ENCODE assay signal across 10 cellular contexts in genomic region chrX:39645059-39645895, GRCh38.
DNase-seq lines count a peak whose midpoint lies in the region; ATAC-seq and TF ChIP-seq lines count a peak whose summit lies in the region.
"Had no signal": no experiment of that assay in that cellular context is flagged by ENCODE, and none has a peak within 500 bp of the region (broad histone marks: within the 10 kb centered on the region; RNA-seq: fewer than 3 reads in every experiment).

No MANE protein-coding gene starts in this region.

- TF ChIP-seq RAD21 in IMR-90 (IDR thresholded peaks at IDR 0.05; ENCODE audit: low read length): no peak

- H3K4me2 ChIP-seq in IMR-90 (ENCODE audit: low read depth, low read length): no peak overlapping the region

- intact Hi-C loops in IMR-90 (cut with micrococcal nuclease): no loop called here
- intact Hi-C loops in stomach (cut with DNase I; ENCODE audit: low total_unique reads): no loop called here

- BruUV-seq in IMR-90 (replicated peaks; lab: Mats Ljungman, UMichigan): no TSS peak

- in situ Hi-C loops in IMR-90 (cut with MboI; ENCODE audit: low sequenced_read_pairs): no loop called here

- no peak overlapping the region for H2BK120ac ChIP-seq in IMR-90 (ENCODE audit: low read depth, low read length)

- H3K4me3 ChIP-seq in AG04449 (ENCODE audit: low read depth, low read length) (no peak overlapping the region), IMR-90 (ENCODE audit: insufficient read depth, low read depth, low read length) (no peak overlapping the region), coronary artery (no peak overlapping the region), stomach (no peak overlapping the region)

- 45% methylated on average over 4 of the region's 22 CpGs; no CpG with 5 or more reads in 1 of the 2 experiments for WGBS in IMR-90 (ENCODE audit: extremely low coverage in 2 of 2, insufficient read length in 1 of 2), 2 experiments
- WGBS in stomach, 5 donors: 50 to 78% (median 65%) methylated on average over 19 to 22 of the region's 22 CpGs

- POLR2A ChIA-PET in AG04449 (lab: Yijun Ruan, JAX) (no interaction called here), IMR-90 (lab: Charles Lee; ENCODE audit: unreplicated experiment) (no interaction called here)

- H3K27me3 ChIP-seq in IMR-90 (ENCODE audit: control insufficient read depth, insufficient read depth, low read length) (peaks cover 25% of the 10 kb centered on the region), stomach (no peaks in the 10 kb centered on the region)

- CTCF ChIA-PET in AG04449 (lab: Yijun Ruan, JAX): no interaction called here
- CTCF ChIA-PET in IMR-90 (lab: Yijun Ruan, JAX): no interaction called here

- H4K8ac ChIP-seq in IMR-90 (ENCODE audit: low read depth in 2 of 2, low read length in 2 of 2): no peak overlapping the region

- no peak overlapping the region for H2BK20ac ChIP-seq in IMR-90 (ENCODE audit: low read depth, low read length)

- H3K14ac ChIP-seq in IMR-90 (replicated peaks; ENCODE audit: low read depth, low read length): no peak overlapping the region

- H4K91ac ChIP-seq in IMR-90 (ENCODE audit: insufficient read depth, low read depth, low read length): no peak overlapping the region

- H3K4ac ChIP-seq in IMR-90 (ENCODE audit: low read depth, low read length): no peak overlapping the region

- H2AFZ ChIP-seq in IMR-90 (replicated peaks; ENCODE audit: low read length, poor library complexity): peak overlapping the region; percentile 73

- no peak overlapping the region for H3K9ac ChIP-seq in IMR-90 (ENCODE audit: low read depth, low read length)

- DNase-seq in AG04449 (ENCODE audit: low read depth, low spot score) (peak; percentile 31), IMR-90 (peak; percentile 59), coronary artery (ENCODE audit: low spot score) (peak; percentile 84), non-pigmented ciliary epithelial cell (ENCODE audit: low read depth) (peak; percentile 19), stomach (no peak), NCI-H1436 treated with DMSO at 0.1 percent for 48 hours (lab: John Stamatoyannopoulos, UW) (no peak), NCI-H345 (lab: John Stamatoyannopoulos, UW) (no peak)
- DNase-seq: Kasumi-1 had no signal

- H3K36me3 ChIP-seq in IMR-90 (ENCODE audit: control insufficient read depth, insufficient read depth, low read length) (no peaks in the 10 kb centered on the region), stomach (no peaks in the 10 kb centered on the region)

- H3K27ac ChIP-seq in IMR-90 (ENCODE audit: insufficient read depth, low read length) (no peak overlapping the region), coronary artery (peak overlapping the region; percentile 47 to 65), stomach (peak overlapping the region in 1 of 5 donors; percentile 6)
- H3K27ac ChIP-seq: epithelial cell of prostate had no signal

- H4K20me1 ChIP-seq in IMR-90 (ENCODE audit: insufficient read depth, low read length): no peaks in the 10 kb centered on the region

- no peaks in the 10 kb centered on the region; the same call in 1 of the 2 replicates for H3K9me3 ChIP-seq in IMR-90 (ENCODE audit: control insufficient read depth, insufficient read depth, low read length)
- H3K9me3 ChIP-seq in stomach: peaks cover 0 to 14% (median 2%) of the 10 kb centered on the region in 4 donors

- H3K9me1 ChIP-seq in IMR-90 (ENCODE audit: insufficient read depth, low read length): no peaks in the 10 kb centered on the region

- H2AK5ac ChIP-seq in IMR-90 (ENCODE audit: low read depth, low read length): no peak overlapping the region

- H3K79me1 ChIP-seq in IMR-90 (ENCODE audit: low read depth in 1 of 2, low read length in 2 of 2): no peaks in the 10 kb centered on the region

- TF ChIP-seq POLR2A in IMR-90 (IDR thresholded peaks at IDR 0.05; ENCODE audit: low read depth, low read length) (no peak), stomach (IDR thresholded peaks at IDR 0.05) (no peak)

- H2BK15ac ChIP-seq in IMR-90 (ENCODE audit: low read depth, low read length): no peak overlapping the region

- TF ChIP-seq CTCF in AG04449 (IDR thresholded peaks at IDR 0.05; ENCODE audit: insufficient read depth, low read length, missing control alignments) (no peak), IMR-90 (conservative IDR thresholded peaks at IDR 0.05; ENCODE audit: low read depth, low read length) (no peak), coronary artery (IDR thresholded peaks at IDR 0.05) (no peak), stomach (IDR thresholded peaks at IDR 0.05) (no peak)

- dilution Hi-C loops in IMR-90 (cut with HindIII; ENCODE audit: low sequenced_read_pairs, unreplicated experiment): no loop called here

- H3K56ac ChIP-seq in IMR-90 (ENCODE audit: extremely low read depth, insufficient read depth, low read length): no peak overlapping the region

- no peak overlapping the region for H3K23ac ChIP-seq in IMR-90 (ENCODE audit: low read depth, low read length)

- H3K18ac ChIP-seq in IMR-90 (ENCODE audit: low read depth, low read length): no peak overlapping the region

- ATAC-seq in IMR-90 (ENCODE audit: low read depth) (peak; percentile 37; the same call in 1 of the 2 replicates), HG03469 (IDR thresholded peaks at IDR 0.05; ENCODE audit: unreplicated experiment) (no peak)

- no peak overlapping the region for H2BK5ac ChIP-seq in IMR-90 (ENCODE audit: low read depth, low read length, poor library complexity, severe bottlenecking)

- H3K4me1 ChIP-seq in IMR-90 (ENCODE audit: control insufficient read depth, insufficient read depth, low read length) (no peaks in the 10 kb centered on the region; the same call in 1 of the 2 replicates), stomach (peaks cover 0 to 6% (median 0%) of the 10 kb centered on the region in 4 donors)

- no peak overlapping the region for H2AK9ac ChIP-seq in IMR-90 (replicated peaks; ENCODE audit: low read depth, low read length, poor library complexity)

- no peak for TF ChIP-seq EP300 in stomach (IDR thresholded peaks at IDR 0.05)

- no peak overlapping the region for H4K5ac ChIP-seq in IMR-90 (ENCODE audit: low read depth, low read length)

TF ChIP-seq in IMR-90, 13 proteins besides CTCF, POLR2A, EP300 and RAD21:
- TF ChIP-seq USF2 (IDR thresholded peaks at IDR 0.05; ENCODE audit: low read depth, low read length): no peak
- no peak for TF ChIP-seq CHD1 (IDR thresholded peaks at IDR 0.05; ENCODE audit: low read depth, low read length)
- no peak for TF ChIP-seq SMC3 (IDR thresholded peaks at IDR 0.05; ENCODE audit: low read depth, low read length)

Comparison
In these comparisons a context has a peak if more than half of its experiments do, and no peak if none do; other contexts are left out.
1. DNase-seq: peak in AG04449 (single experiment), IMR-90 (single experiment), coronary artery (single experiment) and non-pigmented ciliary epithelial cell (single experiment); none in stomach (single experiment), NCI-H1436 treated with DMSO at 0.1 percent for 48 hours (single experiment) and NCI-H345 (single experiment).